ENCODE assay signal across 22 cellular contexts in the genomic region with DNA sequence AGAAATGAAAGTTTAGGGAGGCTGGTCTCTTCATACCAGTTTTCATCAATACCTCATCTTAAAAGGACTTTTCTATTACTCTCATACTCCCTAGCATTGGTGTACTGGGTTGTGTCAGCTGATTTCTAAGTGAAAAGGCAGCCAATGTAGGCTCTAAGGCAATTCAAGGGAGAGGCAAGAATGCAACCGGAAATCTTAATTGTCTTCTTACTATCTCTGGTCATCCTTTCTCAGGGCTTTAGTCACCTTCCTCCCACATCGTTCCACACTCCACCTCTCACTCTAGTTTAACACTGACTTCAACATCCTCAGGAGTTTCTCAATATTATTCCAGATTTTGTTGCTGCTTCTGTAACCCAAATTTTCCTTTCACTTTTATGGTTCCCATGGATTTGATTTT.
"Had no signal": no experiment of that assay in that cellular context is flagged by ENCODE, and none has a peak within 500 bp of the region (broad histone marks: within the 10 kb centered on the region; RNA-seq: fewer than 3 reads in every experiment).

No MANE protein-coding gene starts in this region.

- H3K4me1 ChIP-seq: left ventricle myocardium inferior, right atrium auricular region, right lobe of liver, tibial nerve, uterus had no signal

- DNase-seq: hypothalamus; immature natural killer cell; kidney; left colon; left ventricle myocardium inferior; naive thymus-derived CD8-positive, alpha-beta T cell; occipital lobe; right lobe of liver; stimulated activated CD4-positive, alpha-beta T cell treated with anti-CD3 and anti-CD28 coated beads, Interleukin-1b, Interleukin-23, amount 100 ng/mL, for 48 hours; stimulated activated CD4-positive, alpha-beta T cell treated with anti-CD3 and anti-CD28 coated beads, Interleukin-2, amount 100 ng/mL, for 48 hours; stimulated activated CD4-positive, alpha-beta T cell treated with anti-CD3 and anti-CD28 coated beads, Interleukin-4, amount 100 ng/mL, for 4 hours; stimulated activated CD8-positive, alpha-beta memory T cell treated with anti-CD3 and anti-CD28 coated beads, Interleukin-4, amount 100 ng/mL, for 48 hours; stimulated activated naive CD4-positive, alpha-beta T cell treated with Interleukin-2 at 50 U/mL for 16 hours; stimulated activated naive CD8-positive, alpha-beta T cell treated with anti-CD3 and anti-CD28 coated beads, Interleukin-15, amount 100 ng/mL, for 72 hours; substantia nigra; uterus had no signal

- H3K4me2 ChIP-seq: smooth muscle cell had no signal

- H3K36me3 ChIP-seq: left ventricle myocardium inferior, neutrophil, right atrium auricular region, right lobe of liver, tibial nerve, uterus had no signal

- H3K9me3 ChIP-seq: left ventricle myocardium inferior, neutrophil, right lobe of liver, tibial nerve, uterus had no signal

- H3K4me3 ChIP-seq: left ventricle myocardium inferior, lung, right atrium auricular region, right lobe of liver, smooth muscle cell, tibial nerve, uterus had no signal

- H3K27ac ChIP-seq: left ventricle myocardium inferior, neutrophil, right atrium auricular region, right lobe of liver, tibial nerve, uterus had no signal

- ATAC-seq: left colon; naive thymus-derived CD8-positive, alpha-beta T cell; right lobe of liver; stimulated activated memory B cell treated with anti-CD40 and anti-IgM and Interleukin-4, amounts not matched to agents 10 μg/mL and 1 μg/mL and 100 μg/mL, for 72 hours; stimulated activated naive CD8-positive, alpha-beta T cell treated with anti-CD3 and anti-CD28 coated beads, Interleukin-15, amount 100 ng/mL, for 72 hours had no signal

- H3K27me3 ChIP-seq: neutrophil, right atrium auricular region, right lobe of liver, tibial nerve, uterus had no signal
